ENCODE assay signal across 8 cellular contexts in genomic region chr6:135181333-135182119, GRCh38. TPM values are rescaled to one million over a fixed set of nuclear protein-coding genes. Genes with fewer than 3 reads are reported as not detected.
DNase-seq lines count a peak whose midpoint lies in the region; ATAC-seq and TF ChIP-seq lines count a peak whose summit lies in the region.

No MANE protein-coding gene starts in this region.

- peak overlapping the region; percentile 94 for H3K4me3 Mint-ChIP-seq in T-helper 2 cell treated with Interferon-gamma antibody and Interleukin-4, amounts not matched to agents 5 μg/mL and 100 μg/mL, for 36 hours
- H3K4me3 Mint-ChIP-seq in natural killer cell treated with Interleukin-12 subunit alpha and Interleukin-12 subunit beta and Interleukin-15 and Interleukin-18, amount 100 ng/mL, for 72 hours: peak overlapping the region; percentile 94

- H3K4me3 ChIP-seq in GM06990 (replicated peaks; ENCODE audit: low read depth, low read length) (peak overlapping the region; percentile 87), epithelial cell of esophagus (ENCODE audit: low read length) (peak overlapping the region; percentile 52)

- no peaks in the 10 kb centered on the region for H3K9me3 Mint-ChIP-seq in T-helper 2 cell treated with Interferon-gamma antibody and Interleukin-4, amounts not matched to agents 5 μg/mL and 100 μg/mL, for 36 hours
- no peaks in the 10 kb centered on the region for H3K9me3 Mint-ChIP-seq in natural killer cell treated with Interleukin-12 subunit alpha and Interleukin-12 subunit beta and Interleukin-15 and Interleukin-18, amount 100 ng/mL, for 72 hours

- peaks cover 48% of the 10 kb centered on the region for H3K4me1 Mint-ChIP-seq in T-helper 2 cell treated with Interferon-gamma antibody and Interleukin-4, amounts not matched to agents 5 μg/mL and 100 μg/mL, for 36 hours (ENCODE audit: low read depth)
- H3K4me1 Mint-ChIP-seq in natural killer cell treated with Interleukin-12 subunit alpha and Interleukin-12 subunit beta and Interleukin-15 and Interleukin-18, amount 100 ng/mL, for 72 hours (ENCODE audit: low read depth in 2 of 2): peaks cover 31 to 42% of the 10 kb centered on the region in 2 donors

- peak overlapping the region; percentile 96 for H3K27ac Mint-ChIP-seq in T-helper 2 cell treated with Interferon-gamma antibody and Interleukin-4, amounts not matched to agents 5 μg/mL and 100 μg/mL, for 36 hours
- peak overlapping the region; percentile 91 to 98 for H3K27ac Mint-ChIP-seq in natural killer cell treated with Interleukin-12 subunit alpha and Interleukin-12 subunit beta and Interleukin-15 and Interleukin-18, amount 100 ng/mL, for 72 hours

- TF ChIP-seq CTCF in GM06990 (IDR thresholded peaks at IDR 0.05; ENCODE audit: insufficient read depth, low read length, poor library complexity, severe bottlenecking) (no peak), epithelial cell of esophagus (IDR thresholded peaks at IDR 0.05; ENCODE audit: insufficient read depth, low read depth, low read length, missing control alignments) (no peak)

- DNase-seq in GM06990 (ENCODE audit: extremely low read depth, insufficient read length): peak; percentile 41
- DNase-seq in HT1080 (ENCODE audit: low read depth): peak; percentile 12
- DNase-seq in T-helper 2 cell treated with Interferon-gamma antibody and Interleukin-4, amounts not matched to agents 5 μg/mL and 100 μg/mL, for 36 hours (ENCODE audit: low spot score): no peak
- DNase-seq in epithelial cell of esophagus (ENCODE audit: low read depth): peak; percentile 24
- no peak for DNase-seq in natural killer cell treated with Interleukin-12 subunit alpha and Interleukin-12 subunit beta and Interleukin-15 and Interleukin-18, amount 100 ng/mL, for 72 hours (ENCODE audit: low spot score)
- DNase-seq in KBM-7: no peak
- no peak for DNase-seq in NCI-H446 (lab: John Stamatoyannopoulos, UW)

- H3K36me3 Mint-ChIP-seq in T-helper 2 cell treated with Interferon-gamma antibody and Interleukin-4, amounts not matched to agents 5 μg/mL and 100 μg/mL, for 36 hours (ENCODE audit: low read depth): peaks cover 25% of the 10 kb centered on the region
- peaks cover 21% of the 10 kb centered on the region for H3K36me3 Mint-ChIP-seq in natural killer cell treated with Interleukin-12 subunit alpha and Interleukin-12 subunit beta and Interleukin-15 and Interleukin-18, amount 100 ng/mL, for 72 hours

- H3K27me3 ChIP-seq in GM06990 (replicated peaks; ENCODE audit: control insufficient read depth, insufficient read depth, low read length): no peaks in the 10 kb centered on the region

- peaks cover 3% of the 10 kb centered on the region; the same call in 1 of the 2 replicates for H3K36me3 ChIP-seq in GM06990 (ENCODE audit: control insufficient read depth, insufficient read depth, low read length)

- no peaks in the 10 kb centered on the region for H3K27me3 Mint-ChIP-seq in T-helper 2 cell treated with Interferon-gamma antibody and Interleukin-4, amounts not matched to agents 5 μg/mL and 100 μg/mL, for 36 hours (ENCODE audit: low read depth)
- peaks cover 3 to 11% of the 10 kb centered on the region in 2 donors for H3K27me3 Mint-ChIP-seq in natural killer cell treated with Interleukin-12 subunit alpha and Interleukin-12 subunit beta and Interleukin-15 and Interleukin-18, amount 100 ng/mL, for 72 hours

- ATAC-seq in natural killer cell treated with Interleukin-12 subunit alpha and Interleukin-12 subunit beta and Interleukin-15 and Interleukin-18, amount 100 ng/mL, for 72 hours: no peak
- no peak for ATAC-seq in GM18861 (IDR thresholded peaks at IDR 0.05; ENCODE audit: unreplicated experiment)

- in situ Hi-C loops in KBM-7 (cut with MboI; ENCODE audit: low pct_unique_long_range_greater_than_20kb, low sequenced_read_pairs): no loop called here

RNA-seq across cellular contexts. Expression of gene MYB, which starts 0.4 kb away (rescaled TPM):
- 0.40 TPM in 2 replicates for total RNA-seq in HT1080 (2014; rRNA removed; shearing (Covaris generic))
- 0.43 and 0.81 TPM in 2 replicates for polyA plus RNA-seq in HT1080 (2015; cell fraction: cytosol; rRNA removed)
- 0.93 and 1.2 TPM in 2 replicates for polyA plus RNA-seq in HT1080 (2015; cell fraction: nucleus; rRNA removed)
- 100 to 1,000 TPM in 1 of 2 donors, 10 to 100 TPM in 1; 66.1 to 145 TPM for total RNA-seq in natural killer cell treated with Interleukin-12 subunit alpha and Interleukin-12 subunit beta and Interleukin-15 and Interleukin-18, amount 100 ng/mL, for 72 hours

Comparison
In these comparisons a context has a peak if more than half of its experiments do, and no peak if none do; other contexts are left out.
1. DNase-seq: peak in GM06990 (single experiment), HT1080 (single experiment) and epithelial cell of esophagus (single experiment); none in T-helper 2 cell treated with Interferon-gamma antibody and Interleukin-4, amounts not matched to agents 5 μg/mL and 100 μg/mL, for 36 hours (single experiment), natural killer cell treated with Interleukin-12 subunit alpha and Interleukin-12 subunit beta and Interleukin-15 and Interleukin-18, amount 100 ng/mL, for 72 hours (single experiment), KBM-7 (single experiment) and NCI-H446 (0 of 2).
2. RNA of gene MYB, which starts 0.4 kb away (total RNA-seq): 66.1 to 145 TPM in natural killer cell treated with Interleukin-12 subunit alpha and Interleukin-12 subunit beta and Interleukin-15 and Interleukin-18, amount 100 ng/mL, for 72 hours; 0.40 TPM in HT1080; every median in the first group is over 10 times any median in the second.